Comparison of ENCODE assay signal across 8 cellular contexts in the genomic region with DNA sequence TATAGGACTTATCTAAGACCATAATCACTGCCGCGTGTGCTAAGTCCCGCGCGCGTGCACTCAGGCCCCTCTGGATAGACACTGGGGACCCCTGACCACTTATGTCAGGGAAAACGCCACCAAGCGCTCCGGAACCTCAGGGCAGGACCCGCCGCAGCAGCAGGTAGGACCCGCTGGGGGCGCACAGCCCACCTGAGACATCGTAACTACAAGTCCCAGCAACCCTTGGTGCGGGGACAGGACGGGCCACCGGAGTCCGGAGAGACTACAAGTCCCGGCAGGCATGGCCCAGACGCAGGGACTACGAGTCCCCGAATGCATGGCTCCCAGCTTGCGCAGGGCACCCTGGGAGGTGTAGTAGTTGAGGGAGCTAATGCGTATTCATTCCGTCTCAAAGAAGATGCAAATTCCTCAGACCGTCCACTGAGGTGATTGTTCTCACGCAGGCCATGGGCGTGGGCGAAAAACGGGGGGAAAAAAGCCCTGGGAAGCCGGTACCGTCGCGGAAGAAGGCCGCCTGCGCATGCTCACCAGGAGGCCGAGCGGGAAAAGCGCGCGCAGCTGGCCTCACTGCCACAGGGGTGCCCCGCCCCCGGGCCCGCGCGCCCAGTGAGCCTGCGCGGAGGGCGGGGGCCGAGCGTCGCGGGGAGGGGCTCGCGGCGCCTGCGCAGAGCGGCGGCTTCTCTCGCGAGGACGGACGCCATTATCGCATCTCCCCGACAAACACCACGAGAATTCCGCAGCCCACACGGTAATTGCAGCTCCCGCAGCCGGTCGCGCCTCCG. TPM values are rescaled to one million over a fixed set of nuclear protein-coding genes. Genes with fewer than 3 reads are reported as not detected.
DNase-seq lines count a peak whose midpoint lies in the region; ATAC-seq and TF ChIP-seq lines count a peak whose summit lies in the region.

Gene BANP, plus strand, starts transcription at position 670 of the 785 bp plus-strand sequence. CDS start 23,682 bp downstream, outside the sequence.

- H3K4me3 ChIP-seq in DOHH2 (ENCODE audit: low read length): peak within 1 kb of the TSS; percentile 98
- H3K4me3 ChIP-seq in Peyer's patch: peak within 1 kb of the TSS; percentile 86 to 99 (median 98)
- peak within 1 kb of the TSS; percentile 91 to 96 for H3K4me3 ChIP-seq in muscle layer of colon (ENCODE audit: low read depth in 1 of 2, low read length in 2 of 2)

- H3K27me3 ChIP-seq in DOHH2 (ENCODE audit: control insufficient read depth, low read length) (no peaks in the 10 kb centered on the region), Peyer's patch (no peaks in the 10 kb centered on the region), muscle layer of colon (ENCODE audit: control insufficient read depth in 1 of 2, insufficient read depth in 2 of 2, low read length in 2 of 2) (no peaks in the 10 kb centered on the region)

- peak; percentile 96 to 99 (median 99) for DNase-seq in Peyer's patch
- DNase-seq in activated T-cell treated with anti-CD3 and anti-CD28 coated beads, Interleukin-2, amount 50 U/mL, for 48 hours: peak; percentile 95 to 96
- peak; percentile 92 for DNase-seq in stimulated activated CD8-positive, alpha-beta memory T cell treated with anti-CD3 and anti-CD28 coated beads, Interleukin-7, amount 100 ng/mL, for 24 hours (ENCODE audit: low read depth)

- peak in 1 of 2 donors; percentile 51 for TF ChIP-seq POLR2A in Peyer's patch (IDR thresholded peaks at IDR 0.05)

- H3K9ac ChIP-seq in muscle layer of colon (ENCODE audit: low read length): peak within 1 kb of the TSS; percentile 78

- H3K4me2 ChIP-seq in DOHH2 (ENCODE audit: low read length): peak within 1 kb of the TSS; percentile 81

- TF ChIP-seq CTCF in DOHH2 (IDR thresholded peaks at IDR 0.05; ENCODE audit: low read depth, low read length, poor library complexity, severe bottlenecking) (peak; percentile 54), Peyer's patch (IDR thresholded peaks at IDR 0.05) (peak; percentile 57 to 73 (median 68))

- H3K4me1 ChIP-seq in DOHH2 (ENCODE audit: control insufficient read depth, low read length): peaks cover 51% of the 10 kb centered on the region
- H3K4me1 ChIP-seq in Peyer's patch: peaks cover 0 to 44% (median 16%) of the 10 kb centered on the region in 4 donors
- peaks cover 22% of the 10 kb centered on the region for H3K4me1 ChIP-seq in muscle layer of colon (ENCODE audit: insufficient read depth, low read length)

- peaks cover 45% of the 10 kb centered on the region for H3K79me2 ChIP-seq in DOHH2 (ENCODE audit: control insufficient read depth, low read length)

- H4K20me1 ChIP-seq in DOHH2 (ENCODE audit: control insufficient read depth, insufficient read depth, low read depth, low read length): 0 out of 2 replicates have a peak, but pooled peaks cover 8% of the 10 kb centered on the region

- peak; percentile 90 for ATAC-seq in GM21786 (IDR thresholded peaks at IDR 0.05; ENCODE audit: unreplicated experiment)
- ATAC-seq in esophagus mucosa: peak; percentile 93

- H3K36me3 ChIP-seq in DOHH2 (ENCODE audit: control insufficient read depth, low read length): peaks cover 44% of the 10 kb centered on the region
- peaks cover 19% of the 10 kb centered on the region for H3K36me3 ChIP-seq in KOPT-K1 (ENCODE audit: insufficient read depth, low read length)
- no peaks in the 10 kb centered on the region for H3K36me3 ChIP-seq in Peyer's patch
- peaks cover 4% of the 10 kb centered on the region for H3K36me3 ChIP-seq in muscle layer of colon (ENCODE audit: insufficient read depth, low read length)

- H3K9me3 ChIP-seq in DOHH2 (ENCODE audit: control insufficient read depth, insufficient read depth, low read length) (no peaks in the 10 kb centered on the region), KOPT-K1 (ENCODE audit: insufficient read depth, low read length, poor library complexity, severe bottlenecking) (no peaks in the 10 kb centered on the region), Peyer's patch (no peaks in the 10 kb centered on the region), muscle layer of colon (ENCODE audit: low read length) (no peaks in the 10 kb centered on the region)

- H3K27ac ChIP-seq in DOHH2 (ENCODE audit: low read depth, low read length) (peak within 1 kb of the TSS; percentile 82), KOPT-K1 (ENCODE audit: low read depth, low read length, poor library complexity, severe bottlenecking) (peak within 1 kb of the TSS; percentile 96), Peyer's patch (peak within 1 kb of the TSS; percentile 96 to 98 (median 98)), muscle layer of colon (ENCODE audit: low read depth, low read length) (peak within 1 kb of the TSS; percentile 98)

- peaks cover 8% of the 10 kb centered on the region for H3F3A ChIP-seq in DOHH2 (ENCODE audit: control insufficient read depth, insufficient read depth)

- H3K9me2 ChIP-seq in DOHH2 (replicated peaks; ENCODE audit: control insufficient read depth, low read length): no peaks in the 10 kb centered on the region

RNA-seq across cellular contexts. Expression of gene BANP, which starts in this region (rescaled TPM):
- total RNA-seq in Peyer's patch: 100 to 1,000 TPM in 1 of 4 donors, 10 to 100 TPM in 3; 27.6 to 113 (median 42.7) TPM
- total RNA-seq in esophagus mucosa: 9.6 TPM

Comparison
In these comparisons a context has a peak if more than half of its experiments do, and no peak if none do; other contexts are left out.
1. Peak in every context shown above with its lines: DNase-seq, ATAC-seq, H3K4me3 ChIP-seq and H3K27ac ChIP-seq.